ENCODE assay signal across 8 cellular contexts in the genomic region with DNA sequence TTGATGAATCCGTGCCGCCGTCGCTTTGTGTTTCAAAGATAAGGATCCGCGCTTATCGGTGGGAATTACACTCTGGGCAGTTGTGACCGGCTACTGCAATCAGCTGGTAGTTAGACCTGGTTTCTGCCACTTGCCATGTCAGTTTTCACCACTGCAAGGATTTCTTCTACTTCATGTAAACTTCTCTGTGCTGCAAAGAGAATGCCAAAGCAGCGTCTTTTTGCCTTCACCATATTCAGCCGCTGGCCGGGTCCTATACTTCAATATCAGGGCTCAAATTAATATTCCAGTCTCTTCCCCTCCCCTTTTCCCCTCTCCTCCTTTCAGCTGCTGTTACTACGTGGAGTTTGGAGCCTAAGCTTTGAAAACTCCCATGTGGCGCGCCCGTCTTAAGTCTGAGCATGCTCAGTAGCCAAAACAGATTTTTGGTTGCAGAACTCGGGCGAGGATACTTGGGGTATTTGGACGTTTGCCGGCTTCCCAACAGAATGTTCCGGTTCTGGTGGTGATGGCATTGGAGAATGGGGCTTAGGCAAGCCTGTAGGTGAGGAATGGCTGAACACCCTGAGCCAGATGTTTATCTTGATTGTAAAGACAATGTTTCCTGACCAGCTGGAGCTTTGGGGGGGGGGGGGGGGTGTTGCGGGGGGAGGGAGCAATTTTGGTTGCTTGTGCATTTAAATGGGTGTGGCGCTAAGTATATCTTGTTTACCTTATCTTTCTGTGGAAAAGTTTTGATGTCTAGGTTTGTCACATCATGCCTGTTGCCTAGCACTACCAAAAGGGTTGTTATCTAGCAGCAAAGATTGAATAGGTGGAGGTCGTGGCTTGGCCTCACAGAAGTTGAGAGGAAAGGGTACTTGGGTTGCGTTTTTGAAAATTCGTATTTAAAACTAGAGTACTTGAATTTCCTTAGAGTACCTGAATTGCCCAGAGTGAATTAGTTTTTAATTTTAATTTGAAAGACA. TPM values are rescaled to one million over a fixed set of nuclear protein-coding genes. Genes with fewer than 3 reads are reported as not detected.
DNase-seq lines count a peak whose midpoint lies in the region; ATAC-seq and TF ChIP-seq lines count a peak whose summit lies in the region.

No MANE protein-coding gene starts in this region.

- H3K9me3 ChIP-seq in HAP-1 (no peaks in the 10 kb centered on the region), gastroesophageal sphincter (no peaks in the 10 kb centered on the region)

- no peak for ATAC-seq in gastroesophageal sphincter

- peak overlapping the region; percentile 97 for H3K4me3 Mint-ChIP-seq in nephron progenitor cell

- H3K27ac ChIP-seq in gastroesophageal sphincter: peak overlapping the region; percentile 83 to 96 (median 94)

- peaks cover 42% of the 10 kb centered on the region for H3K4me1 Mint-ChIP-seq in nephron progenitor cell

- peak overlapping the region; percentile 68 for H3K4me3 ChIP-seq in HAP-1
- peak overlapping the region; percentile 67 to 71 for H3K4me3 ChIP-seq in gastroesophageal sphincter

- WGBS in gastroesophageal sphincter (ENCODE audit: low coverage in 1 of 2), 2 donors: 1 to 4% methylated on average over 8 to 16 of the region's 25 CpGs

- H3K4me1 ChIP-seq in HAP-1 (peaks cover 17% of the 10 kb centered on the region), gastroesophageal sphincter (peaks cover 5 to 63% (median 20%) of the 10 kb centered on the region in 3 donors)

- no peaks in the 10 kb centered on the region for H3K9me3 Mint-ChIP-seq in nephron progenitor cell

- TF ChIP-seq CTCF in gastroesophageal sphincter (IDR thresholded peaks at IDR 0.05) (no peak), nephron progenitor cell (IDR thresholded peaks at IDR 0.05) (no peak)

- H3K27me3 Mint-ChIP-seq in nephron progenitor cell (ENCODE audit: low read depth, poor library complexity): no peaks in the 10 kb centered on the region

- TF ChIP-seq EP300 in gastroesophageal sphincter (IDR thresholded peaks at IDR 0.05): no peak

- H3K36me3 Mint-ChIP-seq in nephron progenitor cell (ENCODE audit: low read depth): peaks cover 29% of the 10 kb centered on the region

- peak; percentile 5 for DNase-seq in NCI-H1436 (lab: John Stamatoyannopoulos, UW)
- DNase-seq in NCI-H1436 treated with DMSO at 0.1 percent for 48 hours (lab: John Stamatoyannopoulos, UW): no peak
- peak; percentile 38 to 64 for DNase-seq in HAP-1 (ENCODE audit: low spot score in 2 of 2)
- peak; percentile 15 for DNase-seq in NCI-H2196 treated with DMSO at 0.1 percent for 48 hours (lab: John Stamatoyannopoulos, UW; ENCODE audit: unreplicated experiment)
- peak; percentile 64 for DNase-seq in activated effector memory CD4-positive, alpha-beta T cell treated with anti-CD3 and anti-CD28 coated beads, Interleukin-2, amount 50 U/mL, for 16 hours
- DNase-seq in nephron progenitor cell: peak; percentile 30
- DNase-seq in mesenteric fat pad (ENCODE audit: low spot score): no peak

- no peak for TF ChIP-seq POLR2A in gastroesophageal sphincter (IDR thresholded peaks at IDR 0.05)

- peak overlapping the region; percentile 96 for H3K27ac Mint-ChIP-seq in nephron progenitor cell

- in situ Hi-C loops in HAP-1 (cut with MboI; ENCODE audit: low sequenced_read_pairs): no loop called here

- H3K36me3 ChIP-seq in HAP-1 (replicated peaks) (no peaks in the 10 kb centered on the region), gastroesophageal sphincter (no peaks in the 10 kb centered on the region)

- no peaks in the 10 kb centered on the region for H3K27me3 ChIP-seq in HAP-1 (ENCODE audit: low read depth)
- no peaks in the 10 kb centered on the region for H3K27me3 ChIP-seq in gastroesophageal sphincter

RNA-seq across cellular contexts. Expression of a gene that starts 1.1 kb away (rescaled TPM):
- total RNA-seq in gastroesophageal sphincter (10 to 100 TPM; 35.6 to 62.7 (median 51.7) TPM), mesenteric fat pad (61.6 TPM)

RNA-seq across cellular contexts. Expression of a gene that starts 59.3 kb away (rescaled TPM):
- total RNA-seq in gastroesophageal sphincter (not detected), mesenteric fat pad (not detected)

Comparison
In these comparisons a context has a peak if more than half of its experiments do, and no peak if none do; other contexts are left out.
1. DNase-seq: peak in NCI-H1436 (single experiment), HAP-1 (2 of 2), NCI-H2196 treated with DMSO at 0.1 percent for 48 hours (single experiment), activated effector memory CD4-positive, alpha-beta T cell treated with anti-CD3 and anti-CD28 coated beads, Interleukin-2, amount 50 U/mL, for 16 hours (single experiment) and nephron progenitor cell (single experiment); none in NCI-H1436 treated with DMSO at 0.1 percent for 48 hours (single experiment) and mesenteric fat pad (single experiment).